In the genomic region with DNA sequence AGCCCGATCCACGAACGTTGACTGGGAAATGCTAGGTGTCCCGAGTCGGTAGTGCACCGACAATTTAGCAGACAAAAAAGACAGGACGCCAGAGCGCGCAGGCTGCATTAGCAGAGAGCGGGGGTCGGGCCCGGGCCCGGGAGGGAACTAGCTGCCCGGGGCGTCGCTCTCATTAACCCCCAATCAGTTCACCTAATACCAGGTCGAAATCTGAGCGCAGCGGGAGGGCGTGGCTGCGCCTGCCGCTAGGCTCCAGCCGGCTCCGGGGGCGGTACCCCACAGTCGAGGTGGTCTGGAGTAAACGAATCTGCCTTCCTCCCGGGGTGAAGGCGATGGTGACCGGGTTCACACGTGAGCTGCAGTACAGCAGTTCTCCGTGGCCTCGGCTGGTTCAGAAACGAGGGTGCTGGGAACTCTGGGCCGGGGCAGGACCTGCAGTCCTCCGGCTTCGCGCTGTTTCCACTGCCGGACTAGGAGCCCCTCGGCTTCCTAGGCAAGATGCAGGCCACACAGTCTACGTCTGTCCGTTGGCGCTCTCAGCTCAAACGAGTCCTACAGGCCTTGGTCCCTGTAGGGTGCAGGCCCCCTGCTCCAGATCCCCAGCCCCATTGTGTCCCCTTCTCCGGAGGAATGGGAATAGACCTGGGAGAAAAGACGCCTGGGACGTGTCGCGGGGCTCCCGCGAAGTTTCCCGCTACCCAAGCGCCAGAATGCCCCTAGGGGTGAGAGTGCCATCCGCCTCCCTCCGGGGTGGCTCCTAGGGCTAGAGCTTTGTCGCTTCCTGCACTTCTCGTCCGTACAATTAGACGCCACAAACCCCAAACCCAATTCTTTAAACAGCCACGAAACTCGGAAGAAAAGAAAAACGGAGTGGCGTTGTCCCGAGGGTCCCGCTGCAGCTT, we compare ENCODE assay signal across 8 cellular contexts. TPM values are rescaled to one million over a fixed set of nuclear protein-coding genes. Genes with fewer than 3 reads are reported as not detected.
DNase-seq lines count a peak whose midpoint lies in the region; ATAC-seq, FAIRE-seq and TF ChIP-seq lines count a peak whose summit lies in the region.

No MANE protein-coding gene starts in this region.

- 3% methylated on average over 59 of the region's 65 CpGs; no CpG with 5 or more reads in 1 of the 2 experiments for WGBS in H1 (ENCODE audit: extremely low coverage in 1 of 2, insufficient coverage in 1 of 2, insufficient read length in 1 of 2, insufficient replicate concordance in 2 of 2, low coverage in 1 of 2, low lambda C conversion rate in 2 of 2, missing lambda C conversion rate in 1 of 2), 2 experiments
- WGBS in tibial nerve, 2 donors, result 2% methylated on average over 48 to 64 of the region's 65 CpGs

- H2BK12ac ChIP-seq in H1 (ENCODE audit: low read depth, low read length), result 0 out of 2 replicates have a peak overlapping the region, but pooled peaks have one; percentile 9

- no peaks in the 10 kb centered on the region for H3K79me1 ChIP-seq in H1 (ENCODE audit: low read depth, low read length)

- ATAC-seq in HG02642 (IDR thresholded peaks at IDR 0.05; ENCODE audit: poor library complexity, unreplicated experiment), result peak; percentile 19

- DNase-seq in GM18507 (ENCODE audit: extremely low spot score, insufficient read length, low read depth) (no peak), NCI-H2029 (lab: John Stamatoyannopoulos, UW) (peak; percentile 53), H1 (ENCODE audit: low read depth in 1 of 2, low spot score in 2 of 2) (peak in 1 of 2 experiments; percentile 79), neural crest cell (ENCODE audit: low read depth, low spot score) (peak; percentile 28), tibial nerve (ENCODE audit: low spot score in 2 of 2) (no peak), NCI-H226 (no peak)
- peak; percentile 73 to 80 for DNase-seq in activated CD4-positive, alpha-beta T cell treated with anti-CD3 and anti-CD28 coated beads, Interleukin-2, amount 50 U/mL, for 48 hours

- H3K79me2 ChIP-seq in H1 (ENCODE audit: control insufficient read depth in 1 of 2, insufficient read depth in 2 of 2, low read length in 2 of 2), result no peaks in the 10 kb centered on the region

- no peak for TF ChIP-seq CTCF in H1 (IDR thresholded peaks at IDR 0.05; ENCODE audit: control extremely low read depth in 1 of 3, insufficient read depth in 1 of 3, low read depth in 1 of 3, low read length in 3 of 3)
- TF ChIP-seq CTCF in neural crest cell (conservative IDR thresholded peaks at IDR 0.05), result no peak
- TF ChIP-seq CTCF in tibial nerve (IDR thresholded peaks at IDR 0.05), result no peak

- POLR2A ChIA-PET in H1 (lab: Charles Lee; ENCODE audit: partially characterized antibody), result interaction anchor here (1.0 kb wide), 1 partner anchor 21 kb away, joined by 3 read pairs; no protein-coding TSS in a partner anchor

- TF ChIP-seq EP300 in H1 (IDR thresholded peaks at IDR 0.05; ENCODE audit: borderline replicate concordance in 1 of 2, low read depth in 2 of 2, low read length in 2 of 2) (no peak), tibial nerve (IDR thresholded peaks at IDR 0.05) (peak in 1 of 2 donors; percentile 54)

- H3K4ac ChIP-seq in H1 (replicated peaks; ENCODE audit: insufficient read length, low read depth, low read length), result no peak overlapping the region

- H3K9me3 Mint-ChIP-seq in neural crest cell, result no peaks in the 10 kb centered on the region

- peaks cover 81 to 97% (median 92%) of the 10 kb centered on the region in 4 experiments for H3K27me3 ChIP-seq in H1 (replicated peaks in 1 of 4; ENCODE audit: control insufficient read depth in 3 of 4, extremely low read depth in 1 of 4, insufficient read depth in 3 of 4, low read length in 3 of 4)
- H3K27me3 ChIP-seq in tibial nerve, result peaks cover 5 to 91% of the 10 kb centered on the region in 2 donors

- H4K5ac ChIP-seq in H1 (ENCODE audit: insufficient read length, low read depth, low read length), result no peak overlapping the region

- 0 out of 2 replicates have a peak overlapping the region, but pooled peaks have one; percentile 72 for H2BK15ac ChIP-seq in H1 (ENCODE audit: low read length)

- TF ChIP-seq RAD21 in H1 (IDR thresholded peaks at IDR 0.05 in 1 of 2, conservative IDR thresholded peaks at IDR 0.05 in 1 of 2; ENCODE audit: low read depth in 2 of 2, low read length in 2 of 2), result no peak

- H3K27me3 Mint-ChIP-seq in neural crest cell (ENCODE audit: low read depth), result peaks cover 96% of the 10 kb centered on the region

- peaks cover 1 to 13% of the 10 kb centered on the region in 2 experiments for H4K20me1 ChIP-seq in H1 (replicated peaks in 1 of 2; ENCODE audit: control insufficient read depth in 1 of 2, insufficient read depth in 2 of 2, low read length in 2 of 2)

- CTCF ChIA-PET in H1 (lab: Charles Lee; ENCODE audit: partially characterized antibody), result interaction anchor here (0.6 to 2.0 kb wide), 13 partner anchors 9 to 347 kb away, joined by 3 to 5 read pairs (median 4); a partner anchor contains a TSS

- H2AFZ ChIP-seq in H1 (ENCODE audit: low read length), result no peak overlapping the region

- no peak overlapping the region for H4K91ac ChIP-seq in H1 (replicated peaks; ENCODE audit: insufficient read length, low read length)

- no peak overlapping the region for H3K9ac ChIP-seq in H1 (replicated peaks in 1 of 4; ENCODE audit: extremely low read depth in 1 of 4, low read depth in 3 of 4, low read length in 3 of 4)

- FAIRE-seq in GM18507 (lab: Jason Lieb, UNC) (peak; percentile 83), H1 (lab: Jason Lieb, UNC) (no peak)

- no peak overlapping the region for H3K23ac ChIP-seq in H1 (ENCODE audit: insufficient read length)

- H3K4me1 ChIP-seq in H1 (replicated peaks in 1 of 4; ENCODE audit: control insufficient read depth in 3 of 4, insufficient read depth in 4 of 4, low read length in 3 of 4) (peaks cover 0 to 54% (median 29%) of the 10 kb centered on the region in 4 experiments; a peak in 6 of 7 replicates), tibial nerve (peaks cover 0 to 70% (median 56%) of the 10 kb centered on the region in 4 donors)

- peaks cover 25% of the 10 kb centered on the region; the same call in 1 of the 2 replicates for H3K23me2 ChIP-seq in H1 (ENCODE audit: low read depth, low read length)

- H3K4me3 ChIP-seq in H1 (ENCODE audit: extremely low read depth in 1 of 4, insufficient read depth in 2 of 4, low read depth in 3 of 4, low read length in 4 of 4), result peak overlapping the region; percentile 35 to 63 (median 47)
- H3K4me3 ChIP-seq in tibial nerve, result peak overlapping the region; percentile 16 to 54 (median 46)

- H3K56ac ChIP-seq in H1 (replicated peaks; ENCODE audit: insufficient read length, low read depth, low read length), result no peak overlapping the region

- no peak overlapping the region for H3K14ac ChIP-seq in H1 (ENCODE audit: insufficient read length)

- H3K36me3 ChIP-seq in H1 (ENCODE audit: control insufficient read depth in 2 of 4, insufficient read depth in 4 of 4, low read length in 3 of 4), result peaks cover 0 to 8% (median 0%) of the 10 kb centered on the region in 4 experiments; a peak in 1 of 8 replicates
- H3K36me3 ChIP-seq in tibial nerve, result no peaks in the 10 kb centered on the region

- no peak overlapping the region for H2AK5ac ChIP-seq in H1 (ENCODE audit: low read depth, low read length)

- 0 out of 2 replicates have a peak overlapping the region, but pooled peaks have one; percentile 9 for H4K8ac ChIP-seq in H1 (ENCODE audit: extremely low read depth, insufficient read depth, low read length)

- no peak overlapping the region for H2BK120ac ChIP-seq in H1 (replicated peaks; ENCODE audit: low read depth, low read length)

- H2BK20ac ChIP-seq in H1 (ENCODE audit: low read length), result no peak overlapping the region

- H3K4me3 Mint-ChIP-seq in neural crest cell, result peak overlapping the region; percentile 75

- peak overlapping the region; percentile 81 to 97 for H3K4me2 ChIP-seq in H1 (ENCODE audit: insufficient read depth in 1 of 2, low read depth in 2 of 2, low read length in 2 of 2)

- H3K18ac ChIP-seq in H1 (ENCODE audit: extremely low read depth, low read length), result no peak overlapping the region

- no peak overlapping the region for H3K27ac ChIP-seq in H1 (ENCODE audit: low read depth, low read length)
- H3K27ac ChIP-seq in tibial nerve, result peak overlapping the region in 1 of 4 donors; percentile 72

- peaks cover 43% of the 10 kb centered on the region for H3K4me1 Mint-ChIP-seq in neural crest cell

- H3K36me3 Mint-ChIP-seq in neural crest cell (ENCODE audit: low read depth), result no peaks in the 10 kb centered on the region

- no peak for TF ChIP-seq POLR2A in H1 (IDR thresholded peaks at IDR 0.05; ENCODE audit: control extremely low read depth in 1 of 2, low read depth in 2 of 2, low read length in 2 of 2)
- TF ChIP-seq POLR2A in tibial nerve (IDR thresholded peaks at IDR 0.05), result no peak

- no peak overlapping the region for H2BK5ac ChIP-seq in H1 (ENCODE audit: low read depth, low read length)

- no peak overlapping the region for H3K27ac Mint-ChIP-seq in neural crest cell (ENCODE audit: unreplicated experiment)

- H3K9me3 ChIP-seq in H1 (ENCODE audit: insufficient read depth in 2 of 2, low read depth in 1 of 2, low read length in 1 of 2) (peaks cover 0 to 7% of the 10 kb centered on the region in 2 experiments; a peak in 1 of 4 replicates), tibial nerve (no peaks in the 10 kb centered on the region)

TF ChIP-seq in H1, 55 proteins besides CTCF, POLR2A, EP300 and RAD21 (continues in another document):
- TF ChIP-seq HDAC6 (IDR thresholded peaks at IDR 0.05; ENCODE audit: low read depth, low read length) (no peak), RXRA (IDR thresholded peaks at IDR 0.05; ENCODE audit: insufficient read depth, low read depth, low read length) (no peak), CHD1 (IDR thresholded peaks at IDR 0.05; ENCODE audit: low read depth, low read length) (no peak), SIN3A (conservative IDR thresholded peaks at IDR 0.05 in 1 of 2, IDR thresholded peaks at IDR 0.05 in 1 of 2; ENCODE audit: low read depth in 1 of 2, low read length in 2 of 2) (no peak), EGR1 (IDR thresholded peaks at IDR 0.05; ENCODE audit: borderline replicate concordance, low read depth, low read length) (no peak), RNF2 (IDR thresholded peaks at IDR 0.05; ENCODE audit: borderline replicate concordance, low read depth, low read length, missing control alignments, poor library complexity, severe bottlenecking) (peak; percentile 83), CEBPB (IDR thresholded peaks at IDR 0.05; ENCODE audit: low read depth, low read length) (no peak), SRF (IDR thresholded peaks at IDR 0.05; ENCODE audit: low read depth, low read length) (no peak)

RNA-seq across cellular contexts. Expression of a gene that starts 2.0 kb away (rescaled TPM):
- total RNA-seq in H1 (2021; fragmentation: NEBNext Ultra II Directional; extraction: Animal tissue kit (Norgen Biotek cat#: 25700)), result 0.17 and 0.19 TPM in 2 replicates
- polyA plus RNA-seq in H1 (2011; rRNA removed), result 0.08 TPM in 2 replicates
- polyA plus RNA-seq in H1 (2011; cell fraction: cytosol; rRNA removed), result 0.09 TPM
- 0.16 TPM for polyA plus RNA-seq in H1 (2011; cell fraction: nucleus; rRNA removed)
- polyA plus RNA-seq in H1 (2012, experiment 1 of 2), result 0.08 to 0.17 TPM (median 0.08 TPM) in 3 of 4 replicates, not detected in the other
- not detected for polyA plus RNA-seq in H1 (2012, experiment 2 of 2)
- polyA plus RNA-seq in H1 (2013, experiment 1 of 2), result 0.04 TPM
- polyA plus RNA-seq in H1 (2013, experiment 2 of 2), result 0.06 TPM
- polyA minus RNA-seq in H1 (2011; rRNA and poly(A)+ RNA removed), result 0.15 and 0.28 TPM in 2 replicates
- polyA minus RNA-seq in H1 (2011; cell fraction: cytosol; rRNA and poly(A)+ RNA removed), result not detected
- polyA minus RNA-seq in H1 (2011; cell fraction: nucleus; rRNA and poly(A)+ RNA removed), result not detected
- total RNA-seq in neural crest cell, result 0.11 and 0.16 TPM in 2 replicates
- total RNA-seq in tibial nerve, result 1 to 10 TPM in 3 of 4 donors, under 1 TPM in 1; 0.30 to 1.3 (median 1.1) TPM

Comparison
In these comparisons a context has a peak if more than half of its experiments do, and no peak if none do; other contexts are left out.
1. DNase-seq: peak in NCI-H2029 (single experiment), activated CD4-positive, alpha-beta T cell treated with anti-CD3 and anti-CD28 coated beads, Interleukin-2, amount 50 U/mL, for 48 hours (2 of 2) and neural crest cell (single experiment); none in GM18507 (single experiment), tibial nerve (0 of 2) and NCI-H226 (single experiment).